12 cellular contexts compared by ENCODE assay signal in genomic region chr9:112038017-112038408, GRCh38.
DNase-seq lines count a peak whose midpoint lies in the region; ATAC-seq, FAIRE-seq and TF ChIP-seq lines count a peak whose summit lies in the region.
"Had no signal": no experiment of that assay in that cellular context is flagged by ENCODE, and none has a peak within 500 bp of the region (broad histone marks: within the 10 kb centered on the region; RNA-seq: fewer than 3 reads in every experiment).

No MANE protein-coding gene starts in this region.

- TF ChIP-seq POLR2A in A549 (IDR thresholded peaks at IDR 0.05; ENCODE audit: low read length): no peak

- no peaks in the 10 kb centered on the region for H3K9me3 ChIP-seq in A549
- H3K9me3 ChIP-seq in PC-9 (ENCODE audit: insufficient read depth, low read depth): no peaks in the 10 kb centered on the region
- no peaks in the 10 kb centered on the region for H3K9me3 ChIP-seq in effector memory CD4-positive, alpha-beta T cell (ENCODE audit: control insufficient read depth, low read length)

- H3K79me2 ChIP-seq in PC-9 (ENCODE audit: low read depth): no peaks in the 10 kb centered on the region

- no peaks in the 10 kb centered on the region for H3K9me2 ChIP-seq in PC-9 (ENCODE audit: insufficient read depth)

- TF ChIP-seq EP300 in A549 (IDR thresholded peaks at IDR 0.05): no peak

- intact Hi-C loops in PC-9 (cut with micrococcal nuclease; ENCODE audit: unreplicated experiment): no loop called here

- H3K27ac ChIP-seq in A549 (peak overlapping the region; percentile 2 to 59; a peak in 4 of 6 replicates), PC-9 (peak overlapping the region; percentile 44), substantia nigra (ENCODE audit: low read depth, low read length, poor library complexity, severe bottlenecking) (no peak overlapping the region)
- no peak overlapping the region for H3K27ac ChIP-seq in effector memory CD4-positive, alpha-beta T cell (ENCODE audit: insufficient read depth, low read length, poor library complexity, severe bottlenecking)

- no peak for TF ChIP-seq RAD21 in A549 (conservative IDR thresholded peaks at IDR 0.05 in 1 of 2, IDR thresholded peaks at IDR 0.05 in 1 of 2)

- POLR2A ChIA-PET in A549 (lab: Yijun Ruan, JAX) (no interaction called here), PC-9 (lab: Charles Lee; ENCODE audit: unreplicated experiment) (no interaction called here)

- TF ChIP-seq CTCF in A549 (IDR thresholded peaks at IDR 0.05): no peak
- no peak for TF ChIP-seq CTCF in PC-9 (conservative IDR thresholded peaks at IDR 0.05)

- H3K36me3 ChIP-seq in PC-9 (ENCODE audit: low read depth): peaks cover 3% of the 10 kb centered on the region; the same call in 1 of the 2 replicates
- H3K36me3 ChIP-seq in effector memory CD4-positive, alpha-beta T cell (ENCODE audit: control insufficient read depth, insufficient read depth, low read length): no peaks in the 10 kb centered on the region

- H3K4me3 ChIP-seq in A549 (no peak overlapping the region), PC-9 (no peak overlapping the region)
- H3K4me3 ChIP-seq in effector memory CD4-positive, alpha-beta T cell (ENCODE audit: insufficient read depth, low read depth, low read length, poor library complexity, severe bottlenecking): peak overlapping the region; percentile 20

- no peak for DNase-seq in A549 (ENCODE audit: low read depth in 1 of 2, low spot score in 1 of 2)
- no peak for DNase-seq in PC-9
- DNase-seq in effector memory CD4-positive, alpha-beta T cell: no peak
- no peak for DNase-seq in NCI-H82 (lab: John Stamatoyannopoulos, UW)
- DNase-seq in epidermal melanocyte (ENCODE audit: insufficient read length, low spot score): no peak
- no peak for DNase-seq in HuH-7.5 (ENCODE audit: low spot score)
- no peak for DNase-seq in substantia nigra (lab: John Stamatoyannopoulos, UW)
- DNase-seq: C1 segment of cervical spinal cord, NCI-H1048, NCI-H524 treated with DMSO at 0.1 percent for 48 hours had no signal

- H3K4me1 ChIP-seq in A549: peaks cover 36% of the 10 kb centered on the region
- peaks cover 34% of the 10 kb centered on the region for H3K4me1 ChIP-seq in PC-9 (replicated peaks; ENCODE audit: insufficient read depth)
- peaks cover 17% of the 10 kb centered on the region for H3K4me1 ChIP-seq in effector memory CD4-positive, alpha-beta T cell (ENCODE audit: control insufficient read depth, insufficient read depth, low read length, poor library complexity, severe bottlenecking)

- CTCF ChIA-PET in A549 (lab: Yijun Ruan, JAX) (interaction anchor here (0.9 kb wide), 1 partner anchor 10 kb away, joined by 3 read pairs; no protein-coding TSS in a partner anchor), PC-9 (lab: Charles Lee) (no interaction called here)

- 92% methylated on average over 2 of the region's 2 CpGs for WGBS in A549 (ENCODE audit: missing lambda C conversion rate)

- H3K4me2 ChIP-seq in A549 (no peak overlapping the region), PC-9 (no peak overlapping the region)

- peaks cover 32% of the 10 kb centered on the region for H3F3A ChIP-seq in PC-9 (ENCODE audit: insufficient read depth, low read depth)

- H3K27me3 ChIP-seq in PC-9 (ENCODE audit: insufficient read depth, low read depth): no peaks in the 10 kb centered on the region
- no peaks in the 10 kb centered on the region for H3K27me3 ChIP-seq in effector memory CD4-positive, alpha-beta T cell (replicated peaks; ENCODE audit: control insufficient read depth, insufficient read depth, low read length, poor library complexity, severe bottlenecking)

- FAIRE-seq in A549 (lab: Jason Lieb, UNC): no peak
- FAIRE-seq: keratinocyte had no signal

- H4K20me1 ChIP-seq in PC-9 (ENCODE audit: insufficient read depth): no peaks in the 10 kb centered on the region

- H2AFZ ChIP-seq in PC-9: no peak overlapping the region

- ATAC-seq in A549 (no peak), GM18907 (IDR thresholded peaks at IDR 0.05; ENCODE audit: unreplicated experiment) (peak; percentile 22)

- BruUV-seq in PC-9 (replicated peaks; lab: Mats Ljungman, UMichigan): no TSS peak

TF ChIP-seq in A549, 52 proteins besides CTCF, POLR2A, EP300 and RAD21:
- no peak for TF ChIP-seq FOSL2 (IDR thresholded peaks at IDR 0.05)
- TF ChIP-seq FOSL2 (CRISPR knock-in tag; IDR thresholded peaks at IDR 0.05): no peak
- no peak for TF ChIP-seq CBX2 (IDR thresholded peaks at IDR 0.05; ENCODE audit: borderline replicate concordance, low read depth)
- no peak for TF ChIP-seq MAX (IDR thresholded peaks at IDR 0.05)
- TF ChIP-seq ZFP36 (IDR thresholded peaks at IDR 0.05; ENCODE audit: borderline replicate concordance, partially characterized antibody): no peak
- no peak for TF ChIP-seq E2F6 (IDR thresholded peaks at IDR 0.05; ENCODE audit: borderline replicate concordance, low read depth)
- TF ChIP-seq CHD4 (IDR thresholded peaks at IDR 0.05; ENCODE audit: borderline replicate concordance): no peak
- TF ChIP-seq HOXB5 (CRISPR knock-in tag; IDR thresholded peaks at IDR 0.05): no peak

Comparison
In these comparisons a context has a peak if more than half of its experiments do, and no peak if none do; other contexts are left out.
1. H3K27ac ChIP-seq: peak in A549 (2 of 2) and PC-9 (single experiment); none in effector memory CD4-positive, alpha-beta T cell (single experiment) and substantia nigra (single experiment).